Comparison of ENCODE assay signal across 9 cellular contexts in genomic region chr16:67848118-67848517, GRCh38. TPM values are rescaled to one million over a fixed set of nuclear protein-coding genes. Genes with fewer than 3 reads are reported as not detected.
DNase-seq lines count a peak whose midpoint lies in the region; TF ChIP-seq lines count a peak whose summit lies in the region.
"Had no signal": no experiment of that assay in that cellular context is flagged by ENCODE, and none has a peak within 500 bp of the region (broad histone marks: within the 10 kb centered on the region; RNA-seq: fewer than 3 reads in every experiment).

No MANE protein-coding gene starts in this region.

- peak overlapping the region in 10 of 11 experiments; percentile 82 to 94 (median 90); a peak in 18 of 22 replicates for H3K27ac ChIP-seq in BLaER1 treated with 17β-estradiol and CSF1 and Interleukin-3, amounts not matched to agents 10 nM and 100 nM
- H3K27ac ChIP-seq in MM.1S (ENCODE audit: low read length): no peak overlapping the region
- H3K27ac ChIP-seq in ectodermal cell (ENCODE audit: insufficient read depth, low read depth, low read length, poor library complexity, severe bottlenecking): no peak overlapping the region
- peak overlapping the region; percentile 92 for H3K27ac ChIP-seq in neural cell (ENCODE audit: low read length)

- H3K9me2 ChIP-seq in MM.1S (replicated peaks; ENCODE audit: insufficient read depth, low read length): no peaks in the 10 kb centered on the region
- H3K9me2 ChIP-seq in neural cell (ENCODE audit: insufficient read depth, low read length): no peaks in the 10 kb centered on the region

- TF ChIP-seq EP300 in neural cell (conservative IDR thresholded peaks at IDR 0.05; ENCODE audit: poor library complexity, severe bottlenecking): no peak

- peaks cover 35 to 90% (median 77%) of the 10 kb centered on the region in 11 experiments; a peak in 21 of 22 replicates for H4K20me1 ChIP-seq in BLaER1 treated with 17β-estradiol and CSF1 and Interleukin-3, amounts not matched to agents 10 nM and 100 nM
- no peaks in the 10 kb centered on the region for H4K20me1 ChIP-seq in MM.1S (ENCODE audit: insufficient read depth, low read length)
- H4K20me1 ChIP-seq in neural cell (ENCODE audit: insufficient read depth): no peaks in the 10 kb centered on the region

- H2AFZ ChIP-seq in MM.1S (ENCODE audit: low read length) (no peak overlapping the region), neural cell (ENCODE audit: low read depth, low read length) (no peak overlapping the region)

- peaks cover 45 to 55% (median 49%) of the 10 kb centered on the region in 10 experiments for H3K4me1 ChIP-seq in BLaER1 treated with 17β-estradiol and CSF1 and Interleukin-3, amounts not matched to agents 10 nM and 100 nM
- H3K4me1 ChIP-seq in MM.1S (ENCODE audit: low read length): peaks cover 20% of the 10 kb centered on the region
- H3K4me1 ChIP-seq in ectodermal cell (ENCODE audit: control insufficient read depth, insufficient read depth, low read length): peaks cover 28% of the 10 kb centered on the region

- peak overlapping the region; percentile 85 to 99 (median 95) for H3K9ac ChIP-seq in BLaER1 treated with 17β-estradiol and CSF1 and Interleukin-3, amounts not matched to agents 10 nM and 100 nM
- H3K9ac ChIP-seq in MM.1S (ENCODE audit: low read length) (peak overlapping the region; percentile 88; the same call in 1 of the 2 replicates), neural cell (ENCODE audit: low read length) (peak overlapping the region; percentile 90)

- in situ Hi-C loops in GM13976 (cut with MboI; ENCODE audit: low sequenced_read_pairs, unreplicated experiment): no loop called here

- H3K4me2 ChIP-seq in BLaER1 treated with 17β-estradiol and CSF1 and Interleukin-3, amounts not matched to agents 10 nM and 100 nM: peak overlapping the region; percentile 86 to 100 (median 95)
- H3K4me2 ChIP-seq in MM.1S (ENCODE audit: low read depth, low read length) (peak overlapping the region; percentile 71), neural cell (ENCODE audit: low read length) (peak overlapping the region; percentile 92)

- no peak for TF ChIP-seq CTCF in MM.1S (IDR thresholded peaks at IDR 0.05; ENCODE audit: low read length)
- TF ChIP-seq CTCF in neural cell (IDR thresholded peaks at IDR 0.05; ENCODE audit: poor library complexity, severe bottlenecking): no peak
- no peak for TF ChIP-seq CTCF in GM13976 (IDR thresholded peaks at IDR 0.05; ENCODE audit: borderline replicate concordance, control extremely low read depth, extremely low read depth, insufficient read depth, missing control alignments)

- H3K79me2 ChIP-seq in MM.1S (ENCODE audit: low read length): peaks cover 91% of the 10 kb centered on the region
- peaks cover 67% of the 10 kb centered on the region for H3K79me2 ChIP-seq in neural cell (replicated peaks; ENCODE audit: insufficient read depth, low read length)

- no peaks in the 10 kb centered on the region for H3K27me3 ChIP-seq in BLaER1 treated with 17β-estradiol and CSF1 and Interleukin-3, amounts not matched to agents 10 nM and 100 nM
- no peaks in the 10 kb centered on the region for H3K27me3 ChIP-seq in MM.1S (replicated peaks; ENCODE audit: insufficient read depth, low read length)
- no peaks in the 10 kb centered on the region for H3K27me3 ChIP-seq in ectodermal cell (ENCODE audit: control insufficient read depth, insufficient read depth, low read length, poor library complexity, severe bottlenecking)
- H3K27me3 ChIP-seq in neural cell (ENCODE audit: insufficient read depth, low read depth, low read length): no peaks in the 10 kb centered on the region
- H3K27me3 ChIP-seq: neutrophil had no signal

- H3K4me3 ChIP-seq in BLaER1 treated with 17β-estradiol and CSF1 and Interleukin-3, amounts not matched to agents 10 nM and 100 nM: peak overlapping the region; percentile 82 to 100 (median 100)
- peak overlapping the region; percentile 99 for H3K4me3 ChIP-seq in MM.1S (ENCODE audit: low read length)
- peak overlapping the region; percentile 100 for H3K4me3 ChIP-seq in ectodermal cell (ENCODE audit: insufficient read depth, low read depth, low read length)
- H3K4me3 ChIP-seq in neural cell (ENCODE audit: low read length): peak overlapping the region; percentile 97

- DNase-seq in MM.1S: no peak
- no peak for DNase-seq in hepatic stellate cell (ENCODE audit: low spot score)
- no peak for DNase-seq in GDM1 (lab: John Stamatoyannopoulos, UW)
- DNase-seq in GM13976 (ENCODE audit: low spot score): no peak
- no peak for DNase-seq in NCI-H1436 treated with DMSO at 0.1 percent for 48 hours (lab: John Stamatoyannopoulos, UW)

- H3F3A ChIP-seq in MM.1S (ENCODE audit: insufficient read depth, low read length) (peaks cover 25% of the 10 kb centered on the region), neural cell (ENCODE audit: insufficient read depth, low read length, poor library complexity, severe bottlenecking) (no peaks in the 10 kb centered on the region)

- H3K36me3 ChIP-seq in BLaER1 treated with 17β-estradiol and CSF1 and Interleukin-3, amounts not matched to agents 10 nM and 100 nM: peaks cover 6 to 47% (median 35%) of the 10 kb centered on the region in 11 experiments
- H3K36me3 ChIP-seq in MM.1S (replicated peaks; ENCODE audit: insufficient read depth, low read length): no peaks in the 10 kb centered on the region
- H3K36me3 ChIP-seq in ectodermal cell (ENCODE audit: control insufficient read depth, insufficient read depth, low read length): no peaks in the 10 kb centered on the region
- no peaks in the 10 kb centered on the region for H3K36me3 ChIP-seq in neural cell (ENCODE audit: insufficient read depth, low read length)
- H3K36me3 ChIP-seq: neutrophil had no signal

- no peaks in the 10 kb centered on the region for H3K9me3 ChIP-seq in BLaER1 treated with 17β-estradiol and CSF1 and Interleukin-3, amounts not matched to agents 10 nM and 100 nM (replicated peaks in 1 of 11)
- H3K9me3 ChIP-seq in MM.1S (replicated peaks; ENCODE audit: insufficient read depth, low read length) (no peaks in the 10 kb centered on the region), ectodermal cell (ENCODE audit: control insufficient read depth, low read length) (no peaks in the 10 kb centered on the region), neural cell (ENCODE audit: low read length) (no peaks in the 10 kb centered on the region)
- H3K9me3 ChIP-seq: neutrophil had no signal

- TF ChIP-seq RAD21 in neural cell (conservative IDR thresholded peaks at IDR 0.05): no peak

- WGBS in ectodermal cell, 2 experiments: 93 to 95% methylated on average over 11 of the region's 11 CpGs

TF ChIP-seq in neural cell, 6 proteins besides CTCF, POLR2A, EP300 and RAD21:
- no peak for TF ChIP-seq MXI1 (conservative IDR thresholded peaks at IDR 0.05; ENCODE audit: poor library complexity, severe bottlenecking)
- no peak for TF ChIP-seq TAF1 (IDR thresholded peaks at IDR 0.05; ENCODE audit: low read depth)
- TF ChIP-seq SMC3 (conservative IDR thresholded peaks at IDR 0.05; ENCODE audit: poor library complexity): no peak
- no peak for TF ChIP-seq EZH2 (IDR thresholded peaks at IDR 0.05; ENCODE audit: borderline replicate concordance, insufficient read depth, low read length, poor library complexity, severe bottlenecking)
- TF ChIP-seq REST (IDR thresholded peaks at IDR 0.05; ENCODE audit: borderline replicate concordance): no peak

RNA-seq across cellular contexts. Expression of gene CENPT, which starts 0.6 kb away (rescaled TPM):
- 54.9 TPM for polyA plus RNA-seq in ectodermal cell (2013, experiment 1 of 4)
- 50.2 TPM for polyA plus RNA-seq in ectodermal cell (2013, experiment 2 of 4)
- 51.6 TPM for polyA plus RNA-seq in ectodermal cell (2013, experiment 3 of 4)
- 51.9 TPM for polyA plus RNA-seq in ectodermal cell (2013, experiment 4 of 4)
- polyA plus RNA-seq in neural cell: 104 and 135 TPM in 2 replicates
- polyA minus RNA-seq in neural cell: 28.1 and 32.1 TPM in 2 replicates

RNA-seq across cellular contexts. Expression of gene NUTF2, which starts 1.4 kb away (rescaled TPM):
- polyA plus RNA-seq in ectodermal cell (2013, experiment 1 of 4): 261 TPM
- 222 TPM for polyA plus RNA-seq in ectodermal cell (2013, experiment 2 of 4)
- 201 TPM for polyA plus RNA-seq in ectodermal cell (2013, experiment 3 of 4)
- polyA plus RNA-seq in ectodermal cell (2013, experiment 4 of 4): 219 TPM
- 98.6 and 144 TPM in 2 replicates for polyA plus RNA-seq in neural cell
- 119 and 158 TPM in 2 replicates for polyA minus RNA-seq in neural cell

RNA-seq across cellular contexts. Expression of gene THAP11, which starts 6.0 kb away (rescaled TPM):
- 41.4 TPM for polyA plus RNA-seq in ectodermal cell (2013, experiment 1 of 4)
- 37.7 TPM for polyA plus RNA-seq in ectodermal cell (2013, experiment 2 of 4)
- polyA plus RNA-seq in ectodermal cell (2013, experiment 3 of 4): 31.8 TPM
- polyA plus RNA-seq in ectodermal cell (2013, experiment 4 of 4): 36.8 TPM
- polyA plus RNA-seq in neural cell: 42.6 and 50.7 TPM in 2 replicates
- 38.9 and 44.1 TPM in 2 replicates for polyA minus RNA-seq in neural cell

RNA-seq across cellular contexts. Expression of gene EDC4, which starts 24.7 kb away (rescaled TPM):
- 78.2 TPM for polyA plus RNA-seq in ectodermal cell (2013, experiment 1 of 4)
- polyA plus RNA-seq in ectodermal cell (2013, experiment 2 of 4): 84.9 TPM
- polyA plus RNA-seq in ectodermal cell (2013, experiment 3 of 4): 73.2 TPM
- 75.9 TPM for polyA plus RNA-seq in ectodermal cell (2013, experiment 4 of 4)
- polyA plus RNA-seq in neural cell: 66.0 and 81.7 TPM in 2 replicates
- polyA minus RNA-seq in neural cell: 65.9 and 83.8 TPM in 2 replicates

RNA-seq across cellular contexts. Expression of gene NRN1L, which starts 36.6 kb away (rescaled TPM):
- 1.1 TPM for polyA plus RNA-seq in ectodermal cell (2013, experiment 1 of 4)
- polyA plus RNA-seq in ectodermal cell (2013, experiment 2 of 4): 0.96 TPM
- not detected for polyA plus RNA-seq in ectodermal cell (2013, experiment 3 of 4)
- polyA plus RNA-seq in ectodermal cell (2013, experiment 4 of 4): 1.6 TPM
- 2.2 TPM in 1 of 2 replicates, not detected in the other for polyA plus RNA-seq in neural cell
- polyA minus RNA-seq in neural cell: not detected in 2 replicates

Comparison
In these comparisons a context has a peak if more than half of its experiments do, and no peak if none do; other contexts are left out.
1. H3K27ac ChIP-seq: peak in BLaER1 treated with 17β-estradiol and CSF1 and Interleukin-3, amounts not matched to agents 10 nM and 100 nM (10 of 11) and neural cell (single experiment); none in MM.1S (single experiment) and ectodermal cell (single experiment).
2. Peak in every context shown above with its lines, with median percentiles within 50 percentile points of each other: H3K4me2 ChIP-seq, H3K4me3 ChIP-seq and H3K9ac ChIP-seq.